In the genomic region with DNA sequence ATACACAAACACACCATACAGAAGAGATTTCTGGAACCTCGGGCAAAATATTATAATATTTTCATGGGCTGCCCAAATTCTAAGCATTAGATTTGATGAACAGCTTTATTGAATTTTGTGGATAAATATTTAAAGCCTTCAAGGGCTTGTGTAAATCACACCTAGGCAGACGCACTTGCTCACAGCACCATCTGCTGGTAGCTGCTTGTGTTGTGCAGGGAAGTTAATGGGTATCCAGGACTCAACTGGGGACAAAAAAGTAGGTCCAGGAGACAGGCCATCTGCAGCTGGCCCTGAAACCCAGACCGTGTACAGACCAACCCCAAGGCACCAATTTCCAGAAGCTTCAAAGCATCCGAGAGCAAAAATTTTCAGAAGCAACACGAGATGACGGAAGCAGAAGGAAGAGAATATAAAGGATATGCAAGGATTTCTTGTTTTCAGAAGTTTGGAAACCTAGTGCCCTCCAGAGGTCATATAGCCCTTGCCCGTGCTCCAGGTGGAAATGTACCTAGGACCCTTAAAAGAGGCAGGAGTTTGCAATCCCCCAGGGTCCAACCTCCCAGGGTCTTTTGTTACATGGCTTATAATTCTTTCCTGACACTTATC, we compare ENCODE assay signal across 8 cellular contexts.
DNase-seq lines count a peak whose midpoint lies in the region; ATAC-seq and TF ChIP-seq lines count a peak whose summit lies in the region.

No MANE protein-coding gene starts in this region.

- H3K27ac ChIP-seq in HUES48 (ENCODE audit: low read depth, low read length) (no peak overlapping the region), OCI-LY3 (ENCODE audit: low read length) (no peak overlapping the region), caudate nucleus (ENCODE audit: low read depth, low read length) (no peak overlapping the region), stomach (no peak overlapping the region)

- no peaks in the 10 kb centered on the region for H3K27me3 ChIP-seq in HUES48 (ENCODE audit: control insufficient read depth, insufficient read depth, low read length)
- H3K27me3 ChIP-seq in OCI-LY3 (ENCODE audit: low read depth, low read length) = peaks cover 7% of the 10 kb centered on the region; the same call in 1 of the 2 replicates
- H3K27me3 ChIP-seq in stomach = no peaks in the 10 kb centered on the region

- no peaks in the 10 kb centered on the region for H3K4me1 ChIP-seq in HUES48 (ENCODE audit: control insufficient read depth, insufficient read depth, low read length)
- no peaks in the 10 kb centered on the region for H3K4me1 ChIP-seq in OCI-LY3 (ENCODE audit: low read length)
- H3K4me1 ChIP-seq in stomach = peaks cover 0 to 10% (median 4%) of the 10 kb centered on the region in 4 donors

- H3K36me3 ChIP-seq in HUES48 (ENCODE audit: control insufficient read depth, insufficient read depth, low read length) (no peaks in the 10 kb centered on the region), OCI-LY3 (replicated peaks; ENCODE audit: low read depth, low read length) (no peaks in the 10 kb centered on the region), stomach (no peaks in the 10 kb centered on the region)

- 8 to 18% (median 10%) methylated on average over 7 of the region's 7 CpGs for WGBS in stomach, 5 donors

- no peaks in the 10 kb centered on the region for H3K79me2 ChIP-seq in OCI-LY3 (ENCODE audit: low read length)

- no peaks in the 10 kb centered on the region for H4K20me1 ChIP-seq in OCI-LY3 (ENCODE audit: insufficient read depth, low read length)

- H3K9ac ChIP-seq in HUES48 (ENCODE audit: low read depth, low read length) = no peak overlapping the region
- H3K9ac ChIP-seq in OCI-LY3 (ENCODE audit: low read length) = no peak overlapping the region

- no peak for TF ChIP-seq EP300 in stomach (IDR thresholded peaks at IDR 0.05)

- H3K9me3 ChIP-seq in HUES48 (ENCODE audit: control insufficient read depth, insufficient read depth, low read length) (no peaks in the 10 kb centered on the region), OCI-LY3 (ENCODE audit: insufficient read depth, low read length) (no peaks in the 10 kb centered on the region), stomach (no peaks in the 10 kb centered on the region)

- peak; percentile 76 for DNase-seq in COR-L47 (lab: John Stamatoyannopoulos, UW)
- DNase-seq in caudate nucleus (lab: John Stamatoyannopoulos, UW) = peak in 50 of 61 donors; percentile 3 to 71 (median 22)
- DNase-seq in left colon = peak; percentile 46 to 79
- DNase-seq in stomach = peak; percentile 85
- DNase-seq in stimulated activated naive CD4-positive, alpha-beta T cell treated with Interleukin-2 at 50 U/mL for 16 hours (lab: John Stamatoyannopoulos, UW) = no peak

- H3K4me3 ChIP-seq in HUES48 (ENCODE audit: low read depth, low read length) (peak overlapping the region; percentile 27; the same call in 1 of the 2 replicates), OCI-LY3 (ENCODE audit: low read length) (no peak overlapping the region), stomach (no peak overlapping the region)

- no peak for TF ChIP-seq POLR2A in stomach (IDR thresholded peaks at IDR 0.05)

- TF ChIP-seq CTCF in OCI-LY3 (IDR thresholded peaks at IDR 0.05; ENCODE audit: low read depth, low read length) (peak; percentile 89), stomach (IDR thresholded peaks at IDR 0.05) (peak in 5 of 7 experiments; percentile 62 to 83 (median 68))

- ATAC-seq in GM19023 (IDR thresholded peaks at IDR 0.05; ENCODE audit: unreplicated experiment) (peak; percentile 74), left colon (peak; percentile 92)

- intact Hi-C loops in left colon (cut with DNase I, micrococcal nuclease) (no loop called here), stomach (cut with DNase I; ENCODE audit: low total_unique reads) (loop anchor here (10.0 kb wide), 1 partner anchor 728 kb away; no protein-coding TSS in a partner anchor)

- no peak overlapping the region for H3K4me2 ChIP-seq in OCI-LY3 (ENCODE audit: low read length)

- H2AFZ ChIP-seq in OCI-LY3 (ENCODE audit: low read depth, low read length) = no peak overlapping the region
